16 cellular contexts compared by ENCODE assay signal in the genomic region with DNA sequence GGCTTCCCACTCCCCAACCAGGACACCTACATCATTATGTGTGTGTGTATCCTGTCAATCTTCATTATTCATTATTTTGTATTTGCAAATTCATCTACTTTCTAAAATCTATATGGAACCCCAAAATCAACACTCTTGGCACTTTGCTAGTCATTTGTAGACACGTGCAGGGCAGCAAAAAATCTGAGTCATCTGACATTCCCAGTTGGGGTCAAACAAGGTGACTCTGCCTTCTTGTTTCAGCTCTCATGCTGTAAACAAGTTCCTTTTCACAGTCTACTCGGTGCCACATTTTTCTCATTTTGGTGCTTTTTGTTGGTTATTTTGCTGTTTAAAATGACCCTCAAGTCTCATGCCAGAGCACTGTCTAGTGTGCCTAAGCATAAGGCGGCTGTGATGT. TPM values are rescaled to one million over a fixed set of nuclear protein-coding genes. Genes with fewer than 3 reads are reported as not detected.
DNase-seq lines count a peak whose midpoint lies in the region; ATAC-seq and TF ChIP-seq lines count a peak whose summit lies in the region.
"Had no signal": no experiment of that assay in that cellular context is flagged by ENCODE, and none has a peak within 500 bp of the region (broad histone marks: within the 10 kb centered on the region; RNA-seq: fewer than 3 reads in every experiment).

No MANE protein-coding gene starts in this region.

- H3K4me1 Mint-ChIP-seq in activated CD4-positive, alpha-beta T cell treated with anti-CD3 and anti-CD28 coated beads for 36 hours, result peaks cover 67% of the 10 kb centered on the region
- H3K4me1 Mint-ChIP-seq in activated naive CD8-positive, alpha-beta T cell treated with anti-CD3 and anti-CD28 coated beads, Interleukin-2, amount 50 U/mL, for 24 hours, result peaks cover 66% of the 10 kb centered on the region
- peaks cover 49 to 82% (median 74%) of the 10 kb centered on the region in 4 donors for H3K4me1 Mint-ChIP-seq in naive thymus-derived CD8-positive, alpha-beta T cell

- H3K4me2 ChIP-seq in GM23248 (ENCODE audit: unreplicated experiment), result peak overlapping the region; percentile 28

- ATAC-seq in activated CD4-positive, alpha-beta T cell treated with anti-CD3 and anti-CD28 coated beads for 36 hours, result peak; percentile 48
- peak; percentile 29 for ATAC-seq in activated naive CD8-positive, alpha-beta T cell treated with anti-CD3 and anti-CD28 coated beads, Interleukin-2, amount 50 U/mL, for 24 hours
- ATAC-seq in naive thymus-derived CD8-positive, alpha-beta T cell, result no peak
- no peak for ATAC-seq in GM18520 (IDR thresholded peaks at IDR 0.05; ENCODE audit: unreplicated experiment)

- no peaks in the 10 kb centered on the region for H3F3A ChIP-seq in GM23248 (ENCODE audit: insufficient read depth)

- H3K36me3 Mint-ChIP-seq in activated CD4-positive, alpha-beta T cell treated with anti-CD3 and anti-CD28 coated beads for 36 hours (ENCODE audit: low read depth), result peaks cover 70% of the 10 kb centered on the region
- peaks cover 45% of the 10 kb centered on the region for H3K36me3 Mint-ChIP-seq in activated naive CD8-positive, alpha-beta T cell treated with anti-CD3 and anti-CD28 coated beads, Interleukin-2, amount 50 U/mL, for 24 hours (ENCODE audit: low read depth)
- peaks cover 18 to 77% (median 39%) of the 10 kb centered on the region in 3 donors for H3K36me3 Mint-ChIP-seq in naive thymus-derived CD8-positive, alpha-beta T cell

- no peaks in the 10 kb centered on the region for H3K9me3 ChIP-seq in GM23248 (ENCODE audit: low read depth)
- H3K9me3 ChIP-seq in vagina, result no peaks in the 10 kb centered on the region

- 36 to 37% methylated on average over 3 of the region's 3 CpGs for WGBS in GM23248 (ENCODE audit: low coverage in 1 of 2, low lambda C conversion rate in 2 of 2, missing lambda C conversion rate in 2 of 2), 2 experiments

- peak; percentile 45 for DNase-seq in activated CD4-positive, alpha-beta T cell treated with anti-CD3 and anti-CD28 coated beads for 36 hours
- no peak for DNase-seq in activated CD4-positive, alpha-beta T cell treated with anti-CD3 and anti-CD28 coated beads, Interleukin-2, amount 50 U/mL, for 48 hours
- DNase-seq in GM23248 (peak; percentile 61), NOMO-1 (lab: John Stamatoyannopoulos, UW; ENCODE audit: unreplicated experiment in 2 of 2) (no peak), vagina (ENCODE audit: extremely low spot score in 2 of 2) (no peak)
- DNase-seq in activated naive CD8-positive, alpha-beta T cell treated with anti-CD3 and anti-CD28 coated beads, Interleukin-2, amount 50 U/mL, for 24 hours, result no peak
- no peak for DNase-seq in naive thymus-derived CD8-positive, alpha-beta T cell
- DNase-seq: activated CD8-positive, alpha-beta memory T cell treated with anti-CD3 and anti-CD28 coated beads for 24 hours; amygdala; COR-L47; hippocampal formation; MM.1S; stimulated activated CD4-positive, alpha-beta T cell treated with anti-CD3 and anti-CD28 coated beads, Interleukin-2, amount 100 ng/mL, for 48 hours; T1000 had no signal

- peak overlapping the region; percentile 85 for H3K27ac Mint-ChIP-seq in activated CD4-positive, alpha-beta T cell treated with anti-CD3 and anti-CD28 coated beads for 36 hours
- peak overlapping the region; percentile 51 for H3K27ac Mint-ChIP-seq in activated naive CD8-positive, alpha-beta T cell treated with anti-CD3 and anti-CD28 coated beads, Interleukin-2, amount 50 U/mL, for 24 hours
- peak overlapping the region; percentile 40 to 94 (median 81) for H3K27ac Mint-ChIP-seq in naive thymus-derived CD8-positive, alpha-beta T cell
- H3K27ac Mint-ChIP-seq: nephron had no signal

- H3K27me3 Mint-ChIP-seq in activated CD4-positive, alpha-beta T cell treated with anti-CD3 and anti-CD28 coated beads for 36 hours, result no peaks in the 10 kb centered on the region
- H3K27me3 Mint-ChIP-seq in activated naive CD8-positive, alpha-beta T cell treated with anti-CD3 and anti-CD28 coated beads, Interleukin-2, amount 50 U/mL, for 24 hours, result no peaks in the 10 kb centered on the region
- no peaks in the 10 kb centered on the region for H3K27me3 Mint-ChIP-seq in naive thymus-derived CD8-positive, alpha-beta T cell

- no peak overlapping the region for H3K4me3 Mint-ChIP-seq in activated CD4-positive, alpha-beta T cell treated with anti-CD3 and anti-CD28 coated beads for 36 hours
- H3K4me3 Mint-ChIP-seq in activated naive CD8-positive, alpha-beta T cell treated with anti-CD3 and anti-CD28 coated beads, Interleukin-2, amount 50 U/mL, for 24 hours, result no peak overlapping the region
- no peak overlapping the region for H3K4me3 Mint-ChIP-seq in naive thymus-derived CD8-positive, alpha-beta T cell

- TF ChIP-seq POLR2A in vagina (IDR thresholded peaks at IDR 0.05), result no peak

- no peak overlapping the region for H2AFZ ChIP-seq in GM23248

- CTCF ChIA-PET in activated CD4-positive, alpha-beta T cell treated with anti-CD3 and anti-CD28 coated beads for 36 hours (lab: Charles Lee), result interaction anchor here (0.6 to 7.1 kb wide), 7 partner anchors 13 to 212 kb away, joined by 3 to 39 read pairs (median 3); partner anchors contain the start of gene BLOC1S4

- POLR2A ChIA-PET in activated CD4-positive, alpha-beta T cell treated with anti-CD3 and anti-CD28 coated beads for 36 hours (lab: Charles Lee), result no interaction called here
- POLR2A ChIA-PET in naive thymus-derived CD8-positive, alpha-beta T cell (lab: Charles Lee), result interaction anchor here (1.4 to 17.4 kb wide), 6 partner anchors 9 to 29 kb away, joined by 4 to 437 read pairs (median 56); partner anchors contain the start of genes BLOC1S4 and S100P

- H3K27me3 ChIP-seq in GM23248 (replicated peaks; ENCODE audit: insufficient read depth) (no peaks in the 10 kb centered on the region), vagina (no peaks in the 10 kb centered on the region)

- no peak overlapping the region for H3K4me3 ChIP-seq in GM23248
- no peak overlapping the region for H3K4me3 ChIP-seq in vagina

- H3K36me3 ChIP-seq in GM23248 (ENCODE audit: low read depth) (peaks cover 25% of the 10 kb centered on the region), vagina (no peaks in the 10 kb centered on the region)

- intact Hi-C loops in activated CD4-positive, alpha-beta T cell treated with anti-CD3 and anti-CD28 coated beads for 36 hours (cut with DNase I, micrococcal nuclease), result loop anchor here in 1 of 2 experiments (2.0 kb wide), 1 partner anchor 15 kb away; no protein-coding TSS in a partner anchor
- intact Hi-C loops in vagina (cut with DNase I), result no loop called here

- H3K9me2 ChIP-seq in GM23248 (ENCODE audit: insufficient read depth), result no peaks in the 10 kb centered on the region

- H3K9ac ChIP-seq in GM23248, result no peak overlapping the region

- no peak overlapping the region for H3K27ac ChIP-seq in GM23248
- no peak overlapping the region for H3K27ac ChIP-seq in vagina

- TF ChIP-seq CTCF in vagina (IDR thresholded peaks at IDR 0.05), result no peak

- peaks cover 76% of the 10 kb centered on the region for H3K79me2 ChIP-seq in GM23248 (ENCODE audit: insufficient read depth)

- peaks cover 1% of the 10 kb centered on the region for H3K9me3 Mint-ChIP-seq in activated CD4-positive, alpha-beta T cell treated with anti-CD3 and anti-CD28 coated beads for 36 hours (ENCODE audit: low read depth)
- H3K9me3 Mint-ChIP-seq in activated naive CD8-positive, alpha-beta T cell treated with anti-CD3 and anti-CD28 coated beads, Interleukin-2, amount 50 U/mL, for 24 hours, result no peaks in the 10 kb centered on the region
- no peaks in the 10 kb centered on the region for H3K9me3 Mint-ChIP-seq in naive thymus-derived CD8-positive, alpha-beta T cell

- H3K4me1 ChIP-seq in GM23248 (ENCODE audit: insufficient read depth) (peaks cover 21% of the 10 kb centered on the region), vagina (peaks cover 47% of the 10 kb centered on the region)

- in situ Hi-C loops in GM23248 (cut with MboI), result no loop called here

- H4K20me1 ChIP-seq in GM23248 (ENCODE audit: insufficient read depth), result no peaks in the 10 kb centered on the region

RNA-seq across cellular contexts. Expression of gene MRFAP1L1, which starts 5.9 kb away (rescaled TPM):
- 10 to 100 TPM; 36.4 to 45.0 TPM for total RNA-seq in activated CD4-positive, alpha-beta T cell treated with anti-CD3 and anti-CD28 coated beads for 36 hours
- 44.1 and 62.6 TPM in 2 replicates for total RNA-seq in GM23248 (2014; rRNA removed; shearing (Covaris generic))
- 43.9 and 46.1 TPM in 2 replicates for polyA plus RNA-seq in GM23248 (2016; fragmentation: Nextera tagmentation; extraction: Ambion mirVana)
- 100 to 1,000 TPM; 123 to 127 TPM for total RNA-seq in naive thymus-derived CD8-positive, alpha-beta T cell
- polyA plus RNA-seq in naive thymus-derived CD8-positive, alpha-beta T cell, result 100 to 1,000 TPM; 102 to 124 (median 105) TPM
- total RNA-seq in vagina, result 73.9 TPM

RNA-seq across cellular contexts. Expression of gene S100P, which starts 10.1 kb away (rescaled TPM):
- 1 to 10 TPM; 1.9 to 2.1 TPM for total RNA-seq in activated CD4-positive, alpha-beta T cell treated with anti-CD3 and anti-CD28 coated beads for 36 hours
- total RNA-seq in GM23248 (2014; rRNA removed; shearing (Covaris generic)), result 0.38 TPM in 1 of 2 replicates, not detected in the other
- polyA plus RNA-seq in GM23248 (2016; fragmentation: Nextera tagmentation; extraction: Ambion mirVana), result 0.80 TPM in 1 of 2 replicates, not detected in the other
- total RNA-seq in naive thymus-derived CD8-positive, alpha-beta T cell, result 1 to 10 TPM in 1 of 2 experiments, under 1 TPM in 1; 0.39 to 3.0 TPM
- 1 to 10 TPM in 1 of 3 donors, not detected in 2; 3.2 TPM for polyA plus RNA-seq in naive thymus-derived CD8-positive, alpha-beta T cell
- total RNA-seq in vagina, result 18.2 TPM

RNA-seq across cellular contexts. Expression of gene BLOC1S4, which starts 12.2 kb away (rescaled TPM):
- total RNA-seq in activated CD4-positive, alpha-beta T cell treated with anti-CD3 and anti-CD28 coated beads for 36 hours, result 10 to 100 TPM; 10.1 to 16.7 TPM
- total RNA-seq in GM23248 (2014; rRNA removed; shearing (Covaris generic)), result 22.9 and 27.3 TPM in 2 replicates
- 22.7 and 23.3 TPM in 2 replicates for polyA plus RNA-seq in GM23248 (2016; fragmentation: Nextera tagmentation; extraction: Ambion mirVana)
- 10 to 100 TPM; 38.7 to 40.0 TPM for total RNA-seq in naive thymus-derived CD8-positive, alpha-beta T cell
- 10 to 100 TPM; 65.8 to 81.6 (median 75.4) TPM for polyA plus RNA-seq in naive thymus-derived CD8-positive, alpha-beta T cell
- 34.9 TPM for total RNA-seq in vagina

Comparison
In these comparisons a context has a peak if more than half of its experiments do, and no peak if none do; other contexts are left out.
1. DNase-seq: peak in activated CD4-positive, alpha-beta T cell treated with anti-CD3 and anti-CD28 coated beads for 36 hours (single experiment) and GM23248 (single experiment); none in activated CD4-positive, alpha-beta T cell treated with anti-CD3 and anti-CD28 coated beads, Interleukin-2, amount 50 U/mL, for 48 hours (0 of 2), activated naive CD8-positive, alpha-beta T cell treated with anti-CD3 and anti-CD28 coated beads, Interleukin-2, amount 50 U/mL, for 24 hours (single experiment), naive thymus-derived CD8-positive, alpha-beta T cell (0 of 10), NOMO-1 (0 of 2) and vagina (0 of 2).
2. ATAC-seq: peak in activated CD4-positive, alpha-beta T cell treated with anti-CD3 and anti-CD28 coated beads for 36 hours (single experiment) and activated naive CD8-positive, alpha-beta T cell treated with anti-CD3 and anti-CD28 coated beads, Interleukin-2, amount 50 U/mL, for 24 hours (single experiment); none in naive thymus-derived CD8-positive, alpha-beta T cell (0 of 2) and GM18520 (single experiment).
3. Peak in every context shown above with its lines, with median percentiles within 50 percentile points of each other: H3K27ac Mint-ChIP-seq.